1 cellular context compared by ENCODE assay signal in genomic region chr3:124768812-124769211, GRCh38.
TF ChIP-seq lines count a peak whose summit lies in the region.

No MANE protein-coding gene starts in this region.

TF ChIP-seq in SK-N-SH, 30 proteins besides CTCF, POLR2A, EP300 and RAD21 (continued from another document):
- TF ChIP-seq USF2 (IDR thresholded peaks at IDR 0.05; ENCODE audit: borderline replicate concordance, low read depth, low read length) (no peak), USF1 (IDR thresholded peaks at IDR 0.05; ENCODE audit: borderline replicate concordance, low read depth) (no peak), SMC3 (IDR thresholded peaks at IDR 0.05; ENCODE audit: low read depth, low read length) (no peak), RXRA (IDR thresholded peaks at IDR 0.05; ENCODE audit: borderline replicate concordance, low read depth) (no peak), TCF12 (IDR thresholded peaks at IDR 0.05) (no peak), PBX3 (IDR thresholded peaks at IDR 0.05) (no peak), RCOR1 (IDR thresholded peaks at IDR 0.05; ENCODE audit: low read length) (no peak), NFIC (IDR thresholded peaks at IDR 0.05; ENCODE audit: borderline replicate concordance) (no peak), ELF1 (IDR thresholded peaks at IDR 0.05) (no peak), FOSL2 (IDR thresholded peaks at IDR 0.05; ENCODE audit: borderline replicate concordance, low read depth) (no peak), FOXJ3 (CRISPR knock-in tag; IDR thresholded peaks at IDR 0.05) (no peak), MXI1 (IDR thresholded peaks at IDR 0.05; ENCODE audit: low read depth, low read length) (no peak)
